In genomic region chr16:56647641-56648431, GRCh38 we compare ENCODE assay signal across 18 cellular contexts. TPM values are rescaled to one million over a fixed set of nuclear protein-coding genes. Genes with fewer than 3 reads are reported as not detected.
DNase-seq lines count a peak whose midpoint lies in the region; ATAC-seq and TF ChIP-seq lines count a peak whose summit lies in the region.
"Had no signal": no experiment of that assay in that cellular context is flagged by ENCODE, and none has a peak within 500 bp of the region (broad histone marks: within the 10 kb centered on the region; RNA-seq: fewer than 3 reads in every experiment).

No MANE protein-coding gene starts in this region.

- no peak overlapping the region for H3K4me2 ChIP-seq in hepatocyte

- intact Hi-C loops in right lobe of liver (cut with DNase I) = no loop called here
- intact Hi-C loops in spleen (cut with DNase I; ENCODE audit: low total_unique reads) = no loop called here

- POLR2A ChIA-PET in CD8-positive, alpha-beta memory T cell (lab: Charles Lee) = no interaction called here

- no peaks in the 10 kb centered on the region for H4K20me1 ChIP-seq in hepatocyte (ENCODE audit: insufficient read depth, poor library complexity, severe bottlenecking)

- no peaks in the 10 kb centered on the region for H3K9me3 Mint-ChIP-seq in CD8-positive, alpha-beta memory T cell

- H3K4me1 ChIP-seq in HUES64 (ENCODE audit: insufficient read depth, low read length) = no peaks in the 10 kb centered on the region; the same call in 1 of the 2 replicates
- H3K4me1 ChIP-seq in hepatocyte (ENCODE audit: insufficient read depth) = peaks cover 10% of the 10 kb centered on the region
- peaks cover 0 to 36% (median 4%) of the 10 kb centered on the region in 4 donors for H3K4me1 ChIP-seq in right lobe of liver
- peaks cover 4 to 16% (median 14%) of the 10 kb centered on the region in 6 donors for H3K4me1 ChIP-seq in spleen
- peaks cover 15% of the 10 kb centered on the region for H3K4me1 ChIP-seq in CD8-positive, alpha-beta memory T cell (ENCODE audit: insufficient read depth, low read length)
- H3K4me1 ChIP-seq: SJCRH30 had no signal

- peaks cover 12 to 28% of the 10 kb centered on the region in 2 donors for H3K27me3 Mint-ChIP-seq in CD8-positive, alpha-beta memory T cell

- H3K27ac Mint-ChIP-seq in CD8-positive, alpha-beta memory T cell = no peak overlapping the region

- H3K27me3 ChIP-seq in HUES64 (ENCODE audit: insufficient read depth, low read length) (peaks cover 100% of the 10 kb centered on the region), hepatocyte (peaks cover 78% of the 10 kb centered on the region), right lobe of liver (no peaks in the 10 kb centered on the region), spleen (replicated peaks in 1 of 7) (peaks cover 0 to 81% (median 18%) of the 10 kb centered on the region in 7 donors)
- no peaks in the 10 kb centered on the region for H3K27me3 ChIP-seq in CD8-positive, alpha-beta memory T cell (ENCODE audit: insufficient read depth, low read length, poor library complexity, severe bottlenecking)

- TF ChIP-seq CTCF in hepatocyte (IDR thresholded peaks at IDR 0.05; ENCODE audit: poor library complexity) (no peak), right lobe of liver (IDR thresholded peaks at IDR 0.05) (peak in 3 of 4 donors; percentile 20 to 28 (median 28)), spleen (IDR thresholded peaks at IDR 0.05 in 8 of 11, conservative IDR thresholded peaks at IDR 0.05 in 3 of 11) (no peak)

- no peaks in the 10 kb centered on the region for H3K9me2 ChIP-seq in hepatocyte (replicated peaks; ENCODE audit: insufficient read depth)

- TF ChIP-seq POLR2A in right lobe of liver (IDR thresholded peaks at IDR 0.05) (peak; percentile 59), spleen (IDR thresholded peaks at IDR 0.05) (no peak)

- H3K4me1 Mint-ChIP-seq in CD8-positive, alpha-beta memory T cell = peaks cover 14 to 18% (median 17%) of the 10 kb centered on the region in 3 donors

- no peaks in the 10 kb centered on the region for H3K79me2 ChIP-seq in hepatocyte

- H3K9me3 ChIP-seq in HUES64 (ENCODE audit: insufficient read depth, low read depth, low read length) (no peaks in the 10 kb centered on the region), hepatocyte (ENCODE audit: low read depth) (no peaks in the 10 kb centered on the region), right lobe of liver (no peaks in the 10 kb centered on the region), spleen (no peaks in the 10 kb centered on the region)
- H3K9me3 ChIP-seq in CD8-positive, alpha-beta memory T cell (ENCODE audit: low read length) = no peaks in the 10 kb centered on the region
- H3K9me3 ChIP-seq: SJCRH30 had no signal

- H3K4me3 ChIP-seq in HUES64 (ENCODE audit: low read length) (peak overlapping the region; percentile 18; the same call in 1 of the 2 replicates), hepatocyte (no peak overlapping the region), right lobe of liver (peak overlapping the region in 1 of 3 donors; percentile 37), spleen (no peak overlapping the region)
- H3K4me3 ChIP-seq in CD8-positive, alpha-beta memory T cell (ENCODE audit: low read length) = no peak overlapping the region
- H3K4me3 ChIP-seq: GM12878, GM23248, SJCRH30 had no signal

- peak; percentile 28 for DNase-seq in hepatocyte (ENCODE audit: low spot score)
- DNase-seq in right lobe of liver = peak; percentile 69 to 92 (median 91)
- DNase-seq in spleen = peak; percentile 49
- DNase-seq in inferior parietal cortex (ENCODE audit: extremely low spot score) = no peak
- DNase-seq in glomerular visceral epithelial cell (ENCODE audit: extremely low spot score) = no peak
- DNase-seq in CD8-positive, alpha-beta memory T cell = no peak
- DNase-seq: AML-193, GM23248, Karpas-422, NCI-H1417, NCI-H1930, NCI-H526 treated with DMSO at 0.1 percent for 48 hours, SJCRH30 had no signal

- 62% methylated on average over 33 of the region's 33 CpGs for WGBS in HUES64
- WGBS in hepatocyte (ENCODE audit: low lambda C conversion rate, missing lambda C conversion rate) = 23% methylated on average over 29 of the region's 33 CpGs
- 37% methylated on average over 3 of the region's 33 CpGs for WGBS in right lobe of liver (ENCODE audit: insufficient coverage, low coverage, low lambda C conversion rate, missing lambda C conversion rate)
- 26 to 52% (median 32%) methylated on average over 31 to 33 of the region's 33 CpGs for WGBS in spleen, 5 donors

- peak; percentile 73 to 81 (median 78) for ATAC-seq in right lobe of liver
- ATAC-seq: GM12878 had no signal

- H2AFZ ChIP-seq in hepatocyte = no peak overlapping the region
- H2AFZ ChIP-seq: GM23248 had no signal

- no peak overlapping the region for H3K9ac ChIP-seq in HUES64 (ENCODE audit: low read depth, low read length)
- H3K9ac ChIP-seq: GM23248 had no signal

- no peak overlapping the region for H3K4me3 Mint-ChIP-seq in CD8-positive, alpha-beta memory T cell

- CTCF ChIA-PET in CD8-positive, alpha-beta memory T cell (lab: Charles Lee) = interaction anchor here (1.7 kb wide), 1 partner anchor 55 kb away, joined by 4 read pairs; no protein-coding TSS in a partner anchor

- H3K36me3 Mint-ChIP-seq in CD8-positive, alpha-beta memory T cell = no peaks in the 10 kb centered on the region

- H3K27ac ChIP-seq in HUES64 (ENCODE audit: low read depth, low read length) = no peak overlapping the region
- H3K27ac ChIP-seq in hepatocyte = no peak overlapping the region
- peak overlapping the region in 2 of 3 donors; percentile 51 to 85 for H3K27ac ChIP-seq in right lobe of liver
- no peak overlapping the region for H3K27ac ChIP-seq in spleen
- H3K27ac ChIP-seq in CD8-positive, alpha-beta memory T cell (ENCODE audit: low read depth, low read length) = no peak overlapping the region
- H3K27ac ChIP-seq: GM23248, RWPE1, SJCRH30 had no signal

- H3K36me3 ChIP-seq in HUES64 (ENCODE audit: insufficient read depth, low read length) (no peaks in the 10 kb centered on the region), hepatocyte (replicated peaks; ENCODE audit: insufficient read depth, low read depth) (no peaks in the 10 kb centered on the region), right lobe of liver (no peaks in the 10 kb centered on the region), spleen (no peaks in the 10 kb centered on the region)
- no peaks in the 10 kb centered on the region for H3K36me3 ChIP-seq in CD8-positive, alpha-beta memory T cell (ENCODE audit: insufficient read depth, low read length)
- H3K36me3 ChIP-seq: SJCRH30 had no signal

RNA-seq across cellular contexts. Expression of gene MT1B, which starts 3.9 kb away (rescaled TPM):
- not detected for polyA plus RNA-seq in HUES64 (2013, experiment 1 of 2)
- polyA plus RNA-seq in HUES64 (2013, experiment 2 of 2) = not detected
- total RNA-seq in hepatocyte (not detected in 2 replicates), right lobe of liver (1 to 10 TPM in 3 of 6 experiments, not detected in 3; 1.6 to 7.7 (median 2.2) TPM), spleen (not detected)
- polyA plus RNA-seq in hepatocyte (0.47 and 2.2 TPM in 2 replicates), spleen (not detected)
- total RNA-seq in CD8-positive, alpha-beta memory T cell = not detected
- polyA plus RNA-seq in CD8-positive, alpha-beta memory T cell = not detected
- total RNA-seq: G401, GM12878, GM23248, OCI-LY7, SJCRH30 had no signal
- polyA plus RNA-seq: GM12878, GM23248 had no signal

RNA-seq across cellular contexts. Expression of gene MT1A, which starts 9.4 kb away (rescaled TPM):
- 1.00 TPM for polyA plus RNA-seq in HUES64 (2013, experiment 1 of 2)
- not detected for polyA plus RNA-seq in HUES64 (2013, experiment 2 of 2)
- total RNA-seq in hepatocyte (not detected in 2 replicates), right lobe of liver (100 to 1,000 TPM in 3 of 6 experiments, 10 to 100 TPM in 3; 34.9 to 161 (median 110) TPM), spleen (10 to 100 TPM in 1 of 7 donors, 1 to 10 TPM in 2, not detected in 4; 1.5 to 27.3 (median 1.5) TPM)
- polyA plus RNA-seq in hepatocyte (1.9 and 2.7 TPM in 2 replicates), spleen (10 to 100 TPM in 1 of 3 donors, 1 to 10 TPM in 2; 1.1 to 14.2 (median 8.5) TPM)
- total RNA-seq in CD8-positive, alpha-beta memory T cell = under 1 TPM in 1 of 2 experiments, not detected in 1; 0.71 TPM
- not detected for polyA plus RNA-seq in CD8-positive, alpha-beta memory T cell
- total RNA-seq: G401, GM12878, GM23248, OCI-LY7, SJCRH30 had no signal
- polyA plus RNA-seq: GM12878 had no signal

RNA-seq across cellular contexts. Expression of gene MT1F, which starts 9.9 kb away (rescaled TPM):
- 15.4 TPM for polyA plus RNA-seq in HUES64 (2013, experiment 1 of 2)
- 20.0 TPM for polyA plus RNA-seq in HUES64 (2013, experiment 2 of 2)
- 3.1 and 7.1 TPM in 2 replicates for total RNA-seq in hepatocyte
- 8.7 and 11.8 TPM in 2 replicates for polyA plus RNA-seq in hepatocyte
- total RNA-seq in right lobe of liver = 100 to 1,000 TPM in 4 of 6 experiments, 10 to 100 TPM in 2; 10.1 to 934 (median 197) TPM
- 10 to 100 TPM in 6 of 7 donors, 1 to 10 TPM in 1; 6.4 to 21.0 (median 13.6) TPM for total RNA-seq in spleen
- 10 to 100 TPM; 16.6 to 20.1 (median 19.4) TPM for polyA plus RNA-seq in spleen
- 10 to 100 TPM; 17.9 to 18.6 TPM for total RNA-seq in CD8-positive, alpha-beta memory T cell
- 60.7 TPM for polyA plus RNA-seq in CD8-positive, alpha-beta memory T cell
- total RNA-seq: G401, SJCRH30 had no signal

RNA-seq across cellular contexts. Expression of gene MT1M, which starts 15.4 kb away (rescaled TPM):
- 1.1 TPM for polyA plus RNA-seq in HUES64 (2013, experiment 1 of 2)
- 1.1 TPM for polyA plus RNA-seq in HUES64 (2013, experiment 2 of 2)
- total RNA-seq in hepatocyte = 0.60 TPM in 1 of 2 replicates, not detected in the other
- 0.26 TPM in 1 of 2 replicates, not detected in the other for polyA plus RNA-seq in hepatocyte
- 100 to 1,000 TPM in 3 of 6 experiments, 10 to 100 TPM in 2, 1 to 10 TPM in 1; 8.6 to 569 (median 84.5) TPM for total RNA-seq in right lobe of liver
- total RNA-seq in spleen = 1 to 10 TPM in 6 of 7 donors, under 1 TPM in 1; 0.44 to 6.1 (median 3.5) TPM
- 10 to 100 TPM in 1 of 3 donors, 1 to 10 TPM in 1, under 1 TPM in 1; 0.93 to 11.8 (median 7.6) TPM for polyA plus RNA-seq in spleen
- total RNA-seq in CD8-positive, alpha-beta memory T cell = not detected
- polyA plus RNA-seq in CD8-positive, alpha-beta memory T cell = not detected
- total RNA-seq: G401, GM12878, OCI-LY7, SJCRH30 had no signal
- polyA plus RNA-seq: GM12878 had no signal

RNA-seq across cellular contexts. Expression of gene MT1G, which starts 20.0 kb away (rescaled TPM):
- 91.5 TPM for polyA plus RNA-seq in HUES64 (2013, experiment 1 of 2)
- polyA plus RNA-seq in HUES64 (2013, experiment 2 of 2) = 176 TPM
- 49.7 and 64.1 TPM in 2 replicates for total RNA-seq in hepatocyte
- polyA plus RNA-seq in hepatocyte = 44.5 and 45.3 TPM in 2 replicates
- total RNA-seq in right lobe of liver = 1,000 to 10,000 TPM in 4 of 6 experiments, 100 to 1,000 TPM in 2; 490 to 8,056 (median 1,365) TPM
- total RNA-seq in spleen = 1 to 10 TPM in 2 of 7 donors, not detected in 5; 1.1 to 3.9 TPM
- polyA plus RNA-seq in spleen = 10 to 100 TPM in 2 of 3 donors, 1 to 10 TPM in 1; 3.2 to 12.2 (median 12.1) TPM
- 10 to 100 TPM; 41.0 to 46.8 TPM for total RNA-seq in CD8-positive, alpha-beta memory T cell
- not detected for polyA plus RNA-seq in CD8-positive, alpha-beta memory T cell
- total RNA-seq: G401, GM23248, OCI-LY7, SJCRH30 had no signal

Comparison
In these comparisons a context has a peak if more than half of its experiments do, and no peak if none do; other contexts are left out.
1. H3K27ac ChIP-seq: peak in right lobe of liver (2 of 3); none in HUES64 (single experiment), hepatocyte (single experiment), spleen (0 of 8) and CD8-positive, alpha-beta memory T cell (single experiment).
2. DNase-seq: peak in hepatocyte (single experiment), right lobe of liver (3 of 3) and spleen (single experiment); none in inferior parietal cortex (single experiment), glomerular visceral epithelial cell (single experiment) and CD8-positive, alpha-beta memory T cell (0 of 5).
3. CTCF ChIP-seq: peak in right lobe of liver (3 of 4); none in hepatocyte (single experiment) and spleen (0 of 11).